ENCODE assay signal across 22 cellular contexts in genomic region chr4:130542953-130543352, GRCh38.
"Had no signal": no experiment of that assay in that cellular context is flagged by ENCODE, and none has a peak within 500 bp of the region (broad histone marks: within the 10 kb centered on the region; RNA-seq: fewer than 3 reads in every experiment).

No MANE protein-coding gene starts in this region.

- H3K27me3 ChIP-seq: adrenal gland, ascending aorta, brain microvascular endothelial cell, foreskin keratinocyte, left lung, neutrophil, ovary, spleen, vagina had no signal

- H3K4me1 ChIP-seq: adrenal gland, ascending aorta, foreskin keratinocyte, left lung, prostate gland, spleen, vagina had no signal

- H3K36me3 ChIP-seq: adrenal gland, ascending aorta, brain microvascular endothelial cell, left lung, neutrophil, ovary, prostate gland, spleen, thoracic aorta, vagina had no signal

- H3K9me3 ChIP-seq: adrenal gland, ascending aorta, left lung, neutrophil, ovary, prostate gland, spleen, thoracic aorta, vagina had no signal

- H3K27ac ChIP-seq: adrenal gland, ascending aorta, brain microvascular endothelial cell, foreskin keratinocyte, left lung, neutrophil, ovary, prostate gland, spleen, thoracic aorta, vagina had no signal

- DNase-seq: activated gamma-delta T cell treated with Interleukin-2 at 50 U/mL for 16 hours; activated T-cell treated with anti-CD3 and anti-CD28 coated beads, Interleukin-2, amount 50 U/mL, for 1 hour; adrenal gland; brain microvascular endothelial cell; caudate nucleus; dermis blood vessel endothelial cell; effector CD8-positive, alpha-beta T cell; erythroblast; foreskin keratinocyte; immature natural killer cell; naive thymus-derived CD8-positive, alpha-beta T cell; ovary; spleen; stimulated activated CD4-positive, alpha-beta T cell treated with anti-CD3 and anti-CD28 coated beads, Interleukin-4, amount 100 ng/mL, for 1 hour; stimulated activated naive CD4-positive, alpha-beta T cell had no signal

- H3K4me3 ChIP-seq: adrenal gland, ascending aorta, left lung, lung, ovary, prostate gland, spleen, thoracic aorta, vagina had no signal
